1 cellular context compared by ENCODE assay signal in the genomic region with DNA sequence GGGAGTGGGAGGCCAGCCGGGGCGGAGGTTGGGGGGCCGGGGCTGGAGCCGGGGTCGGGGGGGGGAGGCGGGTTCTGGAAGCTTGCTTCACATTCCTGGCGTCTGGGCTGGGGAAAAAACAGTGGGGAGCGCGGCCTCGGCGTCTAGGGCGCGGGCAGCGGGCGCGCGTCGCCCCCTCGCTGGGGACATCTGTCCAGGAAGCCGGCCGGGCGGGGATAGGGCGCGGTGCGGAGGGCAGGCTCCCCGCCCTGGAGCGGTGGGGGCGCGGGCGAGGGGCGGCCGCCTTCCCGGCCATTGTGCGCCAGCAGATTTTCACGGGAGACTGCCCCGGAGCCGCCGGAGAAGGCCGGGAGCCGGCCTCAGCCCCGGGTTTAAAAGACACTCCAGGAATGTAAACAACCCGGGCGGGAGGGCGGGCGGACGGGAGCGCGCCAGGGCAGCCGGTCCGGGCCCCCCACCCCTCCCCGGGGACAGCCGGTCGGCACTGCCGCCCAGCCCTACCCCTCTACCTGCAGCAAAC.
TF ChIP-seq lines count a peak whose summit lies in the region.

No MANE protein-coding gene starts in this region.

TF ChIP-seq in HepG2, 621 proteins besides CTCF, POLR2A, EP300 and RAD21 (continued from another document and continues in another):
- TF ChIP-seq, protein P1, sequence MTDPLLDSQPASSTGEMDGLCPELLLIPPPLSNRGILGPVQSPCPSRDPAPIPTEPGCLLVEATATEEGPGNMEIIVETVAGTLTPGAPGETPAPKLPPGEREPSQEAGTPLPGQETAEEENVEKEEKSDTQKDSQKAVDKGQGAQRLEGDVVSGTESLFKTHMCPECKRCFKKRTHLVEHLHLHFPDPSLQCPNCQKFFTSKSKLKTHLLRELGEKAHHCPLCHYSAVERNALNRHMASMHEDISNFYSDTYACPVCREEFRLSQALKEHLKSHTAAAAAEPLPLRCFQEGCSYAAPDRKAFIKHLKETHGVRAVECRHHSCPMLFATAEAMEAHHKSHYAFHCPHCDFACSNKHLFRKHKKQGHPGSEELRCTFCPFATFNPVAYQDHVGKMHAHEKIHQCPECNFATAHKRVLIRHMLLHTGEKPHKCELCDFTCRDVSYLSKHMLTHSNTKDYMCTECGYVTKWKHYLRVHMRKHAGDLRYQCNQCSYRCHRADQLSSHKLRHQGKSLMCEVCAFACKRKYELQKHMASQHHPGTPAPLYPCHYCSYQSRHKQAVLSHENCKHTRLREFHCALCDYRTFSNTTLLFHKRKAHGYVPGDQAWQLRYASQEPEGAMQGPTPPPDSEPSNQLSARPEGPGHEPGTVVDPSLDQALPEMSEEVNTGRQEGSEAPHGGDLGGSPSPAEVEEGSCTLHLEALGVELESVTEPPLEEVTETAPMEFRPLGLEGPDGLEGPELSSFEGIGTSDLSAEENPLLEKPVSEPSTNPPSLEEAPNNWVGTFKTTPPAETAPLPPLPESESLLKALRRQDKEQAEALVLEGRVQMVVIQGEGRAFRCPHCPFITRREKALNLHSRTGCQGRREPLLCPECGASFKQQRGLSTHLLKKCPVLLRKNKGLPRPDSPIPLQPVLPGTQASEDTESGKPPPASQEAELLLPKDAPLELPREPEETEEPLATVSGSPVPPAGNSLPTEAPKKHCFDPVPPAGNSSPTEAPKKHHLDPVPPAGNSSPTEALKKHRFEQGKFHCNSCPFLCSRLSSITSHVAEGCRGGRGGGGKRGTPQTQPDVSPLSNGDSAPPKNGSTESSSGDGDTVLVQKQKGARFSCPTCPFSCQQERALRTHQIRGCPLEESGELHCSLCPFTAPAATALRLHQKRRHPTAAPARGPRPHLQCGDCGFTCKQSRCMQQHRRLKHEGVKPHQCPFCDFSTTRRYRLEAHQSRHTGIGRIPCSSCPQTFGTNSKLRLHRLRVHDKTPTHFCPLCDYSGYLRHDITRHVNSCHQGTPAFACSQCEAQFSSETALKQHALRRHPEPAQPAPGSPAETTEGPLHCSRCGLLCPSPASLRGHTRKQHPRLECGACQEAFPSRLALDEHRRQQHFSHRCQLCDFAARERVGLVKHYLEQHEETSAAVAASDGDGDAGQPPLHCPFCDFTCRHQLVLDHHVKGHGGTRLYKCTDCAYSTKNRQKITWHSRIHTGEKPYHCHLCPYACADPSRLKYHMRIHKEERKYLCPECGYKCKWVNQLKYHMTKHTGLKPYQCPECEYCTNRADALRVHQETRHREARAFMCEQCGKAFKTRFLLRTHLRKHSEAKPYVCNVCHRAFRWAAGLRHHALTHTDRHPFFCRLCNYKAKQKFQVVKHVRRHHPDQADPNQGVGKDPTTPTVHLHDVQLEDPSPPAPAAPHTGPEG (CRISPR knock-in tag; IDR thresholded peaks at IDR 0.05) = no peak
- no peak for TF ChIP-seq ZNF781 (CRISPR knock-in tag; IDR thresholded peaks at IDR 0.05; ENCODE audit: borderline replicate concordance, not compliant biosample characterization)
- peak; percentile 63; the same call in 1 of the 2 replicates for TF ChIP-seq FOXK1 (CRISPR knock-in tag; IDR thresholded peaks at IDR 0.05; ENCODE audit: borderline replicate concordance, low read depth)
- TF ChIP-seq KLF9 (CRISPR knock-in tag; IDR thresholded peaks at IDR 0.05; ENCODE audit: low read depth) = no peak
- peak; percentile 39; the same call in 1 of the 2 replicates for TF ChIP-seq BCL6 (CRISPR knock-in tag; IDR thresholded peaks at IDR 0.05)
- TF ChIP-seq SP140L (CRISPR knock-in tag; IDR thresholded peaks at IDR 0.05; ENCODE audit: borderline replicate concordance) = no peak
- no peak for TF ChIP-seq MBD4 (IDR thresholded peaks at IDR 0.05; ENCODE audit: borderline replicate concordance, low read length)
- TF ChIP-seq SUZ12 (IDR thresholded peaks at IDR 0.05; ENCODE audit: low read depth, low read length) = no peak
- peak; percentile 57 for TF ChIP-seq FOXA3 (CRISPR knock-in tag; IDR thresholded peaks at IDR 0.05)
- TF ChIP-seq, protein P2, sequence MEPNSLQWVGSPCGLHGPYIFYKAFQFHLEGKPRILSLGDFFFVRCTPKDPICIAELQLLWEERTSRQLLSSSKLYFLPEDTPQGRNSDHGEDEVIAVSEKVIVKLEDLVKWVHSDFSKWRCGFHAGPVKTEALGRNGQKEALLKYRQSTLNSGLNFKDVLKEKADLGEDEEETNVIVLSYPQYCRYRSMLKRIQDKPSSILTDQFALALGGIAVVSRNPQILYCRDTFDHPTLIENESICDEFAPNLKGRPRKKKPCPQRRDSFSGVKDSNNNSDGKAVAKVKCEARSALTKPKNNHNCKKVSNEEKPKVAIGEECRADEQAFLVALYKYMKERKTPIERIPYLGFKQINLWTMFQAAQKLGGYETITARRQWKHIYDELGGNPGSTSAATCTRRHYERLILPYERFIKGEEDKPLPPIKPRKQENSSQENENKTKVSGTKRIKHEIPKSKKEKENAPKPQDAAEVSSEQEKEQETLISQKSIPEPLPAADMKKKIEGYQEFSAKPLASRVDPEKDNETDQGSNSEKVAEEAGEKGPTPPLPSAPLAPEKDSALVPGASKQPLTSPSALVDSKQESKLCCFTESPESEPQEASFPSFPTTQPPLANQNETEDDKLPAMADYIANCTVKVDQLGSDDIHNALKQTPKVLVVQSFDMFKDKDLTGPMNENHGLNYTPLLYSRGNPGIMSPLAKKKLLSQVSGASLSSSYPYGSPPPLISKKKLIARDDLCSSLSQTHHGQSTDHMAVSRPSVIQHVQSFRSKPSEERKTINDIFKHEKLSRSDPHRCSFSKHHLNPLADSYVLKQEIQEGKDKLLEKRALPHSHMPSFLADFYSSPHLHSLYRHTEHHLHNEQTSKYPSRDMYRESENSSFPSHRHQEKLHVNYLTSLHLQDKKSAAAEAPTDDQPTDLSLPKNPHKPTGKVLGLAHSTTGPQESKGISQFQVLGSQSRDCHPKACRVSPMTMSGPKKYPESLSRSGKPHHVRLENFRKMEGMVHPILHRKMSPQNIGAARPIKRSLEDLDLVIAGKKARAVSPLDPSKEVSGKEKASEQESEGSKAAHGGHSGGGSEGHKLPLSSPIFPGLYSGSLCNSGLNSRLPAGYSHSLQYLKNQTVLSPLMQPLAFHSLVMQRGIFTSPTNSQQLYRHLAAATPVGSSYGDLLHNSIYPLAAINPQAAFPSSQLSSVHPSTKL (CRISPR knock-in tag; IDR thresholded peaks at IDR 0.05) = 0 out of 2 replicates have a peak, but pooled peaks have one; percentile 7
- TF ChIP-seq CREM (IDR thresholded peaks at IDR 0.05) = no peak
- TF ChIP-seq CREM (CRISPR knock-in tag; IDR thresholded peaks at IDR 0.05) = no peak
- TF ChIP-seq RBM39 (IDR thresholded peaks at IDR 0.05; ENCODE audit: low read depth, low read length, poor library complexity, severe bottlenecking) = peak; percentile 3
- TF ChIP-seq NR2C2 (CRISPR knock-in tag; IDR thresholded peaks at IDR 0.05; ENCODE audit: borderline replicate concordance) = no peak
- TF ChIP-seq, protein P3, sequence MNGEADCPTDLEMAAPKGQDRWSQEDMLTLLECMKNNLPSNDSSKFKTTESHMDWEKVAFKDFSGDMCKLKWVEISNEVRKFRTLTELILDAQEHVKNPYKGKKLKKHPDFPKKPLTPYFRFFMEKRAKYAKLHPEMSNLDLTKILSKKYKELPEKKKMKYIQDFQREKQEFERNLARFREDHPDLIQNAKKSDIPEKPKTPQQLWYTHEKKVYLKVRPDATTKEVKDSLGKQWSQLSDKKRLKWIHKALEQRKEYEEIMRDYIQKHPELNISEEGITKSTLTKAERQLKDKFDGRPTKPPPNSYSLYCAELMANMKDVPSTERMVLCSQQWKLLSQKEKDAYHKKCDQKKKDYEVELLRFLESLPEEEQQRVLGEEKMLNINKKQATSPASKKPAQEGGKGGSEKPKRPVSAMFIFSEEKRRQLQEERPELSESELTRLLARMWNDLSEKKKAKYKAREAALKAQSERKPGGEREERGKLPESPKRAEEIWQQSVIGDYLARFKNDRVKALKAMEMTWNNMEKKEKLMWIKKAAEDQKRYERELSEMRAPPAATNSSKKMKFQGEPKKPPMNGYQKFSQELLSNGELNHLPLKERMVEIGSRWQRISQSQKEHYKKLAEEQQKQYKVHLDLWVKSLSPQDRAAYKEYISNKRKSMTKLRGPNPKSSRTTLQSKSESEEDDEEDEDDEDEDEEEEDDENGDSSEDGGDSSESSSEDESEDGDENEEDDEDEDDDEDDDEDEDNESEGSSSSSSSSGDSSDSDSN (CRISPR knock-in tag; IDR thresholded peaks at IDR 0.05) = no peak; the same call in 1 of the 2 replicates
- TF ChIP-seq, protein P4, sequence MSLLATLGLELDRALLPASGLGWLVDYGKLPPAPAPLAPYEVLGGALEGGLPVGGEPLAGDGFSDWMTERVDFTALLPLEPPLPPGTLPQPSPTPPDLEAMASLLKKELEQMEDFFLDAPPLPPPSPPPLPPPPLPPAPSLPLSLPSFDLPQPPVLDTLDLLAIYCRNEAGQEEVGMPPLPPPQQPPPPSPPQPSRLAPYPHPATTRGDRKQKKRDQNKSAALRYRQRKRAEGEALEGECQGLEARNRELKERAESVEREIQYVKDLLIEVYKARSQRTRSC (CRISPR knock-in tag; IDR thresholded peaks at IDR 0.05; ENCODE audit: low read depth) = no peak
- TF ChIP-seq ZNF577 (CRISPR knock-in tag; IDR thresholded peaks at IDR 0.05; ENCODE audit: borderline replicate concordance, low read depth) = no peak
- TF ChIP-seq ZNF619 (CRISPR knock-in tag; IDR thresholded peaks at IDR 0.05) = no peak
- TF ChIP-seq SP4 (CRISPR knock-in tag; IDR thresholded peaks at IDR 0.05) = no peak
- TF ChIP-seq SPEN (CRISPR knock-in tag; IDR thresholded peaks at IDR 0.05; ENCODE audit: low read depth) = 0 out of 2 replicates have a peak, but pooled peaks have one; percentile 17
- TF ChIP-seq BORCS8-MEF2B (CRISPR knock-in tag; IDR thresholded peaks at IDR 0.05) = no peak
- TF ChIP-seq RFX3 (CRISPR knock-in tag; IDR thresholded peaks at IDR 0.05) = no peak
- peak; percentile 34 for TF ChIP-seq TEAD3 (CRISPR knock-in tag; optimal IDR thresholded peaks at IDR 0.05; ENCODE audit: borderline replicate concordance)
- TF ChIP-seq, protein P5, sequence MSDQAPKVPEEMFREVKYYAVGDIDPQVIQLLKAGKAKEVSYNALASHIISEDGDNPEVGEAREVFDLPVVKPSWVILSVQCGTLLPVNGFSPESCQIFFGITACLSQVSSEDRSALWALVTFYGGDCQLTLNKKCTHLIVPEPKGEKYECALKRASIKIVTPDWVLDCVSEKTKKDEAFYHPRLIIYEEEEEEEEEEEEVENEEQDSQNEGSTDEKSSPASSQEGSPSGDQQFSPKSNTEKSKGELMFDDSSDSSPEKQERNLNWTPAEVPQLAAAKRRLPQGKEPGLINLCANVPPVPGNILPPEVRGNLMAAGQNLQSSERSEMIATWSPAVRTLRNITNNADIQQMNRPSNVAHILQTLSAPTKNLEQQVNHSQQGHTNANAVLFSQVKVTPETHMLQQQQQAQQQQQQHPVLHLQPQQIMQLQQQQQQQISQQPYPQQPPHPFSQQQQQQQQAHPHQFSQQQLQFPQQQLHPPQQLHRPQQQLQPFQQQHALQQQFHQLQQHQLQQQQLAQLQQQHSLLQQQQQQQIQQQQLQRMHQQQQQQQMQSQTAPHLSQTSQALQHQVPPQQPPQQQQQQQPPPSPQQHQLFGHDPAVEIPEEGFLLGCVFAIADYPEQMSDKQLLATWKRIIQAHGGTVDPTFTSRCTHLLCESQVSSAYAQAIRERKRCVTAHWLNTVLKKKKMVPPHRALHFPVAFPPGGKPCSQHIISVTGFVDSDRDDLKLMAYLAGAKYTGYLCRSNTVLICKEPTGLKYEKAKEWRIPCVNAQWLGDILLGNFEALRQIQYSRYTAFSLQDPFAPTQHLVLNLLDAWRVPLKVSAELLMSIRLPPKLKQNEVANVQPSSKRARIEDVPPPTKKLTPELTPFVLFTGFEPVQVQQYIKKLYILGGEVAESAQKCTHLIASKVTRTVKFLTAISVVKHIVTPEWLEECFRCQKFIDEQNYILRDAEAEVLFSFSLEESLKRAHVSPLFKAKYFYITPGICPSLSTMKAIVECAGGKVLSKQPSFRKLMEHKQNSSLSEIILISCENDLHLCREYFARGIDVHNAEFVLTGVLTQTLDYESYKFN (CRISPR knock-in tag; conservative IDR thresholded peaks at IDR 0.05) = no peak
- TF ChIP-seq RBFOX2 (IDR thresholded peaks at IDR 0.05; ENCODE audit: low read depth, low read length) = peak; percentile 60
- no peak for TF ChIP-seq JUND (CRISPR knock-in tag; IDR thresholded peaks at IDR 0.05)
- TF ChIP-seq, protein P6, sequence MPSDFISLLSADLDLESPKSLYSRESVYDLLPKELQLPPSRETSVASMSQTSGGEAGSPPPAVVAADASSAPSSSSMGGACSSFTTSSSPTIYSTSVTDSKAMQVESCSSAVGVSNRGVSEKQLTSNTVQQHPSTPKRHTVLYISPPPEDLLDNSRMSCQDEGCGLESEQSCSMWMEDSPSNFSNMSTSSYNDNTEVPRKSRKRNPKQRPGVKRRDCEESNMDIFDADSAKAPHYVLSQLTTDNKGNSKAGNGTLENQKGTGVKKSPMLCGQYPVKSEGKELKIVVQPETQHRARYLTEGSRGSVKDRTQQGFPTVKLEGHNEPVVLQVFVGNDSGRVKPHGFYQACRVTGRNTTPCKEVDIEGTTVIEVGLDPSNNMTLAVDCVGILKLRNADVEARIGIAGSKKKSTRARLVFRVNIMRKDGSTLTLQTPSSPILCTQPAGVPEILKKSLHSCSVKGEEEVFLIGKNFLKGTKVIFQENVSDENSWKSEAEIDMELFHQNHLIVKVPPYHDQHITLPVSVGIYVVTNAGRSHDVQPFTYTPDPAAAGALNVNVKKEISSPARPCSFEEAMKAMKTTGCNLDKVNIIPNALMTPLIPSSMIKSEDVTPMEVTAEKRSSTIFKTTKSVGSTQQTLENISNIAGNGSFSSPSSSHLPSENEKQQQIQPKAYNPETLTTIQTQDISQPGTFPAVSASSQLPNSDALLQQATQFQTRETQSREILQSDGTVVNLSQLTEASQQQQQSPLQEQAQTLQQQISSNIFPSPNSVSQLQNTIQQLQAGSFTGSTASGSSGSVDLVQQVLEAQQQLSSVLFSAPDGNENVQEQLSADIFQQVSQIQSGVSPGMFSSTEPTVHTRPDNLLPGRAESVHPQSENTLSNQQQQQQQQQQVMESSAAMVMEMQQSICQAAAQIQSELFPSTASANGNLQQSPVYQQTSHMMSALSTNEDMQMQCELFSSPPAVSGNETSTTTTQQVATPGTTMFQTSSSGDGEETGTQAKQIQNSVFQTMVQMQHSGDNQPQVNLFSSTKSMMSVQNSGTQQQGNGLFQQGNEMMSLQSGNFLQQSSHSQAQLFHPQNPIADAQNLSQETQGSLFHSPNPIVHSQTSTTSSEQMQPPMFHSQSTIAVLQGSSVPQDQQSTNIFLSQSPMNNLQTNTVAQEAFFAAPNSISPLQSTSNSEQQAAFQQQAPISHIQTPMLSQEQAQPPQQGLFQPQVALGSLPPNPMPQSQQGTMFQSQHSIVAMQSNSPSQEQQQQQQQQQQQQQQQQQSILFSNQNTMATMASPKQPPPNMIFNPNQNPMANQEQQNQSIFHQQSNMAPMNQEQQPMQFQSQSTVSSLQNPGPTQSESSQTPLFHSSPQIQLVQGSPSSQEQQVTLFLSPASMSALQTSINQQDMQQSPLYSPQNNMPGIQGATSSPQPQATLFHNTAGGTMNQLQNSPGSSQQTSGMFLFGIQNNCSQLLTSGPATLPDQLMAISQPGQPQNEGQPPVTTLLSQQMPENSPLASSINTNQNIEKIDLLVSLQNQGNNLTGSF (CRISPR knock-in tag; IDR thresholded peaks at IDR 0.05) = no peak
- TF ChIP-seq GATAD1 (CRISPR knock-in tag; IDR thresholded peaks at IDR 0.05) = no peak
- TF ChIP-seq, protein P7, sequence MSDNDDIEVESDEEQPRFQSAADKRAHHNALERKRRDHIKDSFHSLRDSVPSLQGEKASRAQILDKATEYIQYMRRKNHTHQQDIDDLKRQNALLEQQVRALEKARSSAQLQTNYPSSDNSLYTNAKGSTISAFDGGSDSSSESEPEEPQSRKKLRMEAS (IDR thresholded peaks at IDR 0.05) = 0 out of 2 replicates have a peak, but pooled peaks have one; percentile 11
